Comparison of ENCODE assay signal across 8 cellular contexts in genomic region chr13:32309812-32310706, GRCh38. TPM values are rescaled to one million over a fixed set of nuclear protein-coding genes. Genes with fewer than 3 reads are reported as not detected.
A peak's percentile ranks its signal among the peaks of the same experiment; 100 is the strongest.
DNase-seq lines count a peak whose midpoint lies in the region; ATAC-seq, FAIRE-seq and TF ChIP-seq lines count a peak whose summit lies in the region.

No MANE protein-coding gene starts in this region.

- no peaks in the 10 kb centered on the region for H3K36me3 Mint-ChIP-seq in type B pancreatic cell

- H3K4me3 Mint-ChIP-seq in type B pancreatic cell, result no peak overlapping the region

- H3K27ac ChIP-seq in coronary artery, result peak overlapping the region in 1 of 2 donors; percentile 17

- H3K27me3 Mint-ChIP-seq in type B pancreatic cell, result no peaks in the 10 kb centered on the region

- TF ChIP-seq CTCF in coronary artery (IDR thresholded peaks at IDR 0.05), result peak; percentile 68
- TF ChIP-seq CTCF in type B pancreatic cell (conservative IDR thresholded peaks at IDR 0.05), result peak; percentile 85

- ATAC-seq in GM18868 (IDR thresholded peaks at IDR 0.05; ENCODE audit: unreplicated experiment) (peak; percentile 69), HG03378 (IDR thresholded peaks at IDR 0.05; ENCODE audit: unreplicated experiment) (peak; percentile 61), HG03196 (IDR thresholded peaks at IDR 0.05; ENCODE audit: unreplicated experiment) (no peak)

- H3K4me1 Mint-ChIP-seq in type B pancreatic cell (ENCODE audit: unreplicated experiment), result peaks cover 9% of the 10 kb centered on the region

- H3K27ac Mint-ChIP-seq in type B pancreatic cell, result no peak overlapping the region

- H3K4me3 ChIP-seq in coronary artery, result peak overlapping the region; percentile 49

- FAIRE-seq in RCC 7860 (lab: Jason Lieb, UNC), result no peak

- no peaks in the 10 kb centered on the region for H3K9me3 Mint-ChIP-seq in type B pancreatic cell

- peak; percentile 5 for DNase-seq in CMK (ENCODE audit: low read depth)
- DNase-seq in RCC 7860 (ENCODE audit: low spot score), result peak; percentile 8
- DNase-seq in coronary artery (ENCODE audit: low spot score), result no peak
- DNase-seq in lung microvascular endothelial cell (ENCODE audit: low read depth in 2 of 2), result peak; percentile 74 to 78
- DNase-seq in type B pancreatic cell (ENCODE audit: extremely low spot score, unreplicated experiment), result no peak

RNA-seq across cellular contexts. Expression of gene ZAR1L, which starts 5.1 kb away (rescaled TPM):
- total RNA-seq in lung microvascular endothelial cell (not detected in 2 replicates), type B pancreatic cell (ENCODE audit: low replicate concordance) (not detected in 2 replicates)

RNA-seq across cellular contexts. Expression of gene BRCA2, which starts 5.2 kb away (rescaled TPM):
- total RNA-seq in lung microvascular endothelial cell (1.2 and 3.3 TPM in 2 replicates), type B pancreatic cell (ENCODE audit: low replicate concordance) (4.3 and 10.6 TPM in 2 replicates)

Comparison
In these comparisons a context has a peak if more than half of its experiments do, and no peak if none do; other contexts are left out.
1. DNase-seq: peak in CMK (single experiment), RCC 7860 (single experiment) and lung microvascular endothelial cell (2 of 2); none in coronary artery (single experiment) and type B pancreatic cell (single experiment).